In genomic region chr3:19945405-19946290, GRCh38 we compare ENCODE assay signal across 8 cellular contexts. TPM values are rescaled to one million over a fixed set of nuclear protein-coding genes. Genes with fewer than 3 reads are reported as not detected.
A peak's percentile ranks its signal among the peaks of the same experiment; 100 is the strongest.
DNase-seq lines count a peak whose midpoint lies in the region; ATAC-seq, FAIRE-seq and TF ChIP-seq lines count a peak whose summit lies in the region.

No MANE protein-coding gene starts in this region.

- no peak for TF ChIP-seq EP300 in tibial nerve (IDR thresholded peaks at IDR 0.05)

- H3K27me3 ChIP-seq in liver (ENCODE audit: control insufficient read depth in 4 of 4, insufficient read depth in 4 of 4, low read length in 3 of 4) (no peaks in the 10 kb centered on the region), tibial nerve (no peaks in the 10 kb centered on the region)

- H3K9me3 ChIP-seq in liver (ENCODE audit: control insufficient read depth in 4 of 4, low read length in 3 of 4): no peaks in the 10 kb centered on the region
- H3K9me3 ChIP-seq in tibial nerve: no peaks in the 10 kb centered on the region

- H3K9ac ChIP-seq in liver (ENCODE audit: low read depth in 1 of 2, low read length in 2 of 2): peak overlapping the region; percentile 31 to 75

- no peaks in the 10 kb centered on the region for H3K9me3 Mint-ChIP-seq in stimulated activated naive CD8-positive, alpha-beta T cell treated with anti-CD3 and anti-CD28 coated beads, Interleukin-15, Interleukin-2, amounts not matched to agents 100 ng/mL and 50 ng/mL, for 24 hours
- no peaks in the 10 kb centered on the region for H3K9me3 Mint-ChIP-seq in activated naive CD8-positive, alpha-beta T cell treated with anti-CD3 and anti-CD28 coated beads, Interleukin-2, amount 50 U/mL, for 24 hours

- H3K4me3 Mint-ChIP-seq in stimulated activated naive CD8-positive, alpha-beta T cell treated with anti-CD3 and anti-CD28 coated beads, Interleukin-15, Interleukin-2, amounts not matched to agents 100 ng/mL and 50 ng/mL, for 24 hours: peak overlapping the region; percentile 98
- H3K4me3 Mint-ChIP-seq in activated naive CD8-positive, alpha-beta T cell treated with anti-CD3 and anti-CD28 coated beads, Interleukin-2, amount 50 U/mL, for 24 hours: peak overlapping the region; percentile 97

- H3K27ac ChIP-seq in liver (ENCODE audit: low read depth in 1 of 2, low read length in 2 of 2) (peak overlapping the region; percentile 99), tibial nerve (peak overlapping the region in 3 of 4 donors; percentile 98 to 100 (median 99))

- H3K27me3 Mint-ChIP-seq in stimulated activated naive CD8-positive, alpha-beta T cell treated with anti-CD3 and anti-CD28 coated beads, Interleukin-15, Interleukin-2, amounts not matched to agents 100 ng/mL and 50 ng/mL, for 24 hours: no peaks in the 10 kb centered on the region
- H3K27me3 Mint-ChIP-seq in activated naive CD8-positive, alpha-beta T cell treated with anti-CD3 and anti-CD28 coated beads, Interleukin-2, amount 50 U/mL, for 24 hours: peaks cover 2% of the 10 kb centered on the region

- H3K4me1 Mint-ChIP-seq in stimulated activated naive CD8-positive, alpha-beta T cell treated with anti-CD3 and anti-CD28 coated beads, Interleukin-15, Interleukin-2, amounts not matched to agents 100 ng/mL and 50 ng/mL, for 24 hours (ENCODE audit: low read depth): peaks cover 50% of the 10 kb centered on the region
- H3K4me1 Mint-ChIP-seq in activated naive CD8-positive, alpha-beta T cell treated with anti-CD3 and anti-CD28 coated beads, Interleukin-2, amount 50 U/mL, for 24 hours: peaks cover 44% of the 10 kb centered on the region

- H3K36me3 ChIP-seq in liver (ENCODE audit: control insufficient read depth in 4 of 4, insufficient read depth in 3 of 4, low read depth in 1 of 4, low read length in 3 of 4) (no peaks in the 10 kb centered on the region), tibial nerve (peaks cover 0 to 2% (median 0%) of the 10 kb centered on the region in 3 donors)

- FAIRE-seq in D721Med (lab: Jason Lieb, UNC): no peak

- H3K4me1 ChIP-seq in liver (ENCODE audit: control insufficient read depth in 4 of 4, insufficient read depth in 4 of 4, low read length in 3 of 4): peaks cover 3 to 19% (median 15%) of the 10 kb centered on the region in 4 donors
- peaks cover 0 to 35% (median 13%) of the 10 kb centered on the region in 4 donors for H3K4me1 ChIP-seq in tibial nerve

- no peak for TF ChIP-seq RAD21 in liver (IDR thresholded peaks at IDR 0.05)

- DNase-seq in stimulated activated naive CD8-positive, alpha-beta T cell treated with anti-CD3 and anti-CD28 coated beads, Interleukin-15, Interleukin-2, amounts not matched to agents 100 U/mL and 50 U/mL, for 24 hours: no peak
- peak; percentile 12 for DNase-seq in activated naive CD8-positive, alpha-beta T cell treated with anti-CD3 and anti-CD28 coated beads, Interleukin-2, amount 50 U/mL, for 24 hours
- DNase-seq in tibial nerve (ENCODE audit: low spot score in 2 of 2) (no peak), COLO829 (ENCODE audit: low spot score) (no peak), D721Med (ENCODE audit: insufficient read length, low spot score) (no peak)

- WGBS in liver: 42% methylated on average over 18 of the region's 18 CpGs
- 90 to 91% methylated on average over 18 of the region's 18 CpGs for WGBS in tibial nerve, 2 donors

- peak overlapping the region; percentile 98 for H3K27ac Mint-ChIP-seq in stimulated activated naive CD8-positive, alpha-beta T cell treated with anti-CD3 and anti-CD28 coated beads, Interleukin-15, Interleukin-2, amounts not matched to agents 100 ng/mL and 50 ng/mL, for 24 hours
- peak overlapping the region; percentile 98 for H3K27ac Mint-ChIP-seq in activated naive CD8-positive, alpha-beta T cell treated with anti-CD3 and anti-CD28 coated beads, Interleukin-2, amount 50 U/mL, for 24 hours

- peaks cover 5% of the 10 kb centered on the region for H3K36me3 Mint-ChIP-seq in stimulated activated naive CD8-positive, alpha-beta T cell treated with anti-CD3 and anti-CD28 coated beads, Interleukin-15, Interleukin-2, amounts not matched to agents 100 ng/mL and 50 ng/mL, for 24 hours (ENCODE audit: low read depth)
- H3K36me3 Mint-ChIP-seq in activated naive CD8-positive, alpha-beta T cell treated with anti-CD3 and anti-CD28 coated beads, Interleukin-2, amount 50 U/mL, for 24 hours (ENCODE audit: low read depth): peaks cover 8% of the 10 kb centered on the region

- TF ChIP-seq POLR2A in tibial nerve (IDR thresholded peaks at IDR 0.05): no peak

- H3K4me3 ChIP-seq in liver (ENCODE audit: low read depth in 1 of 3, low read length in 3 of 3) (peak overlapping the region; percentile 88 to 92 (median 90)), tibial nerve (peak overlapping the region; percentile 78 to 98 (median 88))

- ATAC-seq in stimulated activated naive CD8-positive, alpha-beta T cell treated with anti-CD3 and anti-CD28 coated beads, Interleukin-15, Interleukin-2, amounts not matched to agents 100 U/mL and 50 U/mL, for 24 hours: no peak
- ATAC-seq in activated naive CD8-positive, alpha-beta T cell treated with anti-CD3 and anti-CD28 coated beads, Interleukin-2, amount 50 U/mL, for 24 hours: no peak
- ATAC-seq in HG02678 (IDR thresholded peaks at IDR 0.05; ENCODE audit: unreplicated experiment): no peak

- no peak for TF ChIP-seq CTCF in liver (IDR thresholded peaks at IDR 0.05; ENCODE audit: low read depth, low read length, missing input control)
- TF ChIP-seq CTCF in tibial nerve (IDR thresholded peaks at IDR 0.05): no peak
- TF ChIP-seq CTCF in D721Med (IDR thresholded peaks at IDR 0.05; ENCODE audit: insufficient read depth, missing control alignments): no peak

TF ChIP-seq in liver, 16 proteins besides CTCF, POLR2A, EP300 and RAD21:
- TF ChIP-seq, protein P1, sequence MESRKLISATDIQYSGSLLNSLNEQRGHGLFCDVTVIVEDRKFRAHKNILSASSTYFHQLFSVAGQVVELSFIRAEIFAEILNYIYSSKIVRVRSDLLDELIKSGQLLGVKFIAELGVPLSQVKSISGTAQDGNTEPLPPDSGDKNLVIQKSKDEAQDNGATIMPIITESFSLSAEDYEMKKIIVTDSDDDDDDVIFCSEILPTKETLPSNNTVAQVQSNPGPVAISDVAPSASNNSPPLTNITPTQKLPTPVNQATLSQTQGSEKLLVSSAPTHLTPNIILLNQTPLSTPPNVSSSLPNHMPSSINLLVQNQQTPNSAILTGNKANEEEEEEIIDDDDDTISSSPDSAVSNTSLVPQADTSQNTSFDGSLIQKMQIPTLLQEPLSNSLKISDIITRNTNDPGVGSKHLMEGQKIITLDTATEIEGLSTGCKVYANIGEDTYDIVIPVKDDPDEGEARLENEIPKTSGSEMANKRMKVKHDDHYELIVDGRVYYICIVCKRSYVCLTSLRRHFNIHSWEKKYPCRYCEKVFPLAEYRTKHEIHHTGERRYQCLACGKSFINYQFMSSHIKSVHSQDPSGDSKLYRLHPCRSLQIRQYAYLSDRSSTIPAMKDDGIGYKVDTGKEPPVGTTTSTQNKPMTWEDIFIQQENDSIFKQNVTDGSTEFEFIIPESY (IDR thresholded peaks at IDR 0.05): peak; percentile 22
- TF ChIP-seq FOXA1 (IDR thresholded peaks at IDR 0.05) (no peak), MAX (IDR thresholded peaks at IDR 0.05) (no peak), GABPA (IDR thresholded peaks at IDR 0.05 in 1 of 2, conservative IDR thresholded peaks at IDR 0.05 in 1 of 2) (peak in 1 of 2 donors; percentile 18), EGR1 (IDR thresholded peaks at IDR 0.05; ENCODE audit: low read depth in 2 of 2) (no peak), FOXA2 (IDR thresholded peaks at IDR 0.05) (no peak), HNF4A (conservative IDR thresholded peaks at IDR 0.05) (peak in 1 of 2 donors; percentile 60)
TF ChIP-seq in liver: peak in this region for 3.

RNA-seq across cellular contexts. Expression of gene RAB5A, which starts 1.2 kb away (rescaled TPM):
- 10 to 100 TPM; 31.7 to 37.9 TPM for total RNA-seq in liver
- 10 to 100 TPM; 15.2 to 20.0 TPM for polyA plus RNA-seq in liver
- 10 to 100 TPM; 47.7 to 83.0 (median 53.2) TPM for total RNA-seq in tibial nerve

RNA-seq across cellular contexts. Expression of gene EFHB, which starts 11.6 kb away (rescaled TPM):
- total RNA-seq in liver (under 1 TPM; 0.33 to 0.37 TPM), tibial nerve (1 to 10 TPM in 3 of 4 donors, under 1 TPM in 1; 0.63 to 4.4 (median 1.8) TPM)
- polyA plus RNA-seq in liver: under 1 TPM in 1 of 2 donors, not detected in 1; 0.05 TPM
